ENCODE assay signal across 9 cellular contexts in the genomic region with DNA sequence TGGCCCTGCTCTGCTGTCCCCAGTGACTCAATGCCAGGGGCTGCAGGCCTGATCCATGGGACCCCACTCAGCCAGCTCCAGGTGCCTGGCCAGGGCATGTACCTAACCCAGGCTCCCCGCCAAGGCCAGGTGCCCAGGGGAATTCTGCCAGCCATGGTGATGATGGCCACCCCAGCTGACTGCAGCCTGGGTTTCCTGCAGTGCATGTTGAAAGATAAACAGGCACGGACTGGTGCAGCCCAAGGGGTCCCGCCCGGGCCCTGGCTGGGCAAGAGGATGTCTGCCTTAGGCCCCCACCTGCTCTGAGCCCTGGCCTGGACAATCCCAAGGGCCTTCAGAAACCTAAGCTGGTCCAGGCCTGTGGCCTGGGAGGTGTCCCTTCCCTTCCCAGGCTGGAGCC. TPM values are rescaled to one million over a fixed set of nuclear protein-coding genes. Genes with fewer than 3 reads are reported as not detected.
A peak's percentile ranks its signal among the peaks of the same experiment; 100 is the strongest.
DNase-seq lines count a peak whose midpoint lies in the region; ATAC-seq and TF ChIP-seq lines count a peak whose summit lies in the region.
"Had no signal": no experiment of that assay in that cellular context is flagged by ENCODE, and none has a peak within 500 bp of the region (broad histone marks: within the 10 kb centered on the region; RNA-seq: fewer than 3 reads in every experiment).

No MANE protein-coding gene starts in this region.

- DNase-seq in activated CD4-positive, alpha-beta T cell treated with anti-CD3 and anti-CD28 coated beads for 36 hours, result no peak
- DNase-seq in activated CD4-positive, alpha-beta T cell treated with anti-CD3 and anti-CD28 coated beads for 48 hours, result no peak
- DNase-seq in T-cell (no peak), glutamatergic neuron (no peak), SW 1271 (lab: John Stamatoyannopoulos, UW) (no peak)
- DNase-seq: NCI-H2029 had no signal

- H3K4me3 Mint-ChIP-seq in activated CD4-positive, alpha-beta T cell treated with anti-CD3 and anti-CD28 coated beads for 36 hours, result peak overlapping the region; percentile 68
- H3K4me3 Mint-ChIP-seq in T-cell (peak overlapping the region; percentile 77 to 82 (median 80)), glutamatergic neuron (ENCODE audit: unreplicated experiment) (peak overlapping the region; percentile 86)
- H3K4me3 Mint-ChIP-seq in stimulated activated memory B cell treated with anti-CD40 and anti-IgM and Interleukin-4, amounts not matched to agents 10 μg/mL and 1 μg/mL and 100 μg/mL, for 72 hours, result peak overlapping the region; percentile 76

- intact Hi-C loops in activated CD4-positive, alpha-beta T cell treated with anti-CD3 and anti-CD28 coated beads for 36 hours (cut with DNase I, micrococcal nuclease), result loop anchor here in 1 of 2 experiments (5.0 kb wide), 1 partner anchor 40 kb away; no protein-coding TSS in a partner anchor

- peaks cover 31% of the 10 kb centered on the region for H3K4me1 Mint-ChIP-seq in activated CD4-positive, alpha-beta T cell treated with anti-CD3 and anti-CD28 coated beads for 36 hours
- H3K4me1 Mint-ChIP-seq in T-cell (peaks cover 27 to 45% (median 36%) of the 10 kb centered on the region in 3 donors), glutamatergic neuron (ENCODE audit: low read depth, unreplicated experiment) (peaks cover 3% of the 10 kb centered on the region)
- H3K4me1 Mint-ChIP-seq in stimulated activated memory B cell treated with anti-CD40 and anti-IgM and Interleukin-4, amounts not matched to agents 10 μg/mL and 1 μg/mL and 100 μg/mL, for 72 hours, result peaks cover 52% of the 10 kb centered on the region

- no peaks in the 10 kb centered on the region for H3K9me3 Mint-ChIP-seq in activated CD4-positive, alpha-beta T cell treated with anti-CD3 and anti-CD28 coated beads for 36 hours (ENCODE audit: low read depth)
- no peaks in the 10 kb centered on the region for H3K9me3 Mint-ChIP-seq in T-cell
- H3K9me3 Mint-ChIP-seq in glutamatergic neuron (ENCODE audit: unreplicated experiment), result peaks cover 4% of the 10 kb centered on the region
- H3K9me3 Mint-ChIP-seq in stimulated activated memory B cell treated with anti-CD40 and anti-IgM and Interleukin-4, amounts not matched to agents 10 μg/mL and 1 μg/mL and 100 μg/mL, for 72 hours, result peaks cover 3% of the 10 kb centered on the region

- no peak for ATAC-seq in activated CD4-positive, alpha-beta T cell treated with anti-CD3 and anti-CD28 coated beads for 36 hours
- ATAC-seq in T-cell (replicated peaks in 1 of 4), result no peak
- ATAC-seq in stimulated activated memory B cell treated with anti-CD40 and anti-IgM and Interleukin-4, amounts not matched to agents 10 μg/mL and 1 μg/mL and 100 μg/mL, for 72 hours, result no peak
- no peak for ATAC-seq in HG03175 (IDR thresholded peaks at IDR 0.05; ENCODE audit: unreplicated experiment)
- ATAC-seq in HG02588 (IDR thresholded peaks at IDR 0.05; ENCODE audit: unreplicated experiment), result no peak

- no peak overlapping the region for H3K27ac Mint-ChIP-seq in activated CD4-positive, alpha-beta T cell treated with anti-CD3 and anti-CD28 coated beads for 36 hours
- H3K27ac Mint-ChIP-seq in T-cell (peak overlapping the region; percentile 48 to 61), glutamatergic neuron (ENCODE audit: unreplicated experiment) (no peak overlapping the region)
- no peak overlapping the region for H3K27ac Mint-ChIP-seq in stimulated activated memory B cell treated with anti-CD40 and anti-IgM and Interleukin-4, amounts not matched to agents 10 μg/mL and 1 μg/mL and 100 μg/mL, for 72 hours

- CTCF ChIA-PET in activated CD4-positive, alpha-beta T cell treated with anti-CD3 and anti-CD28 coated beads for 36 hours (lab: Charles Lee), result interaction anchor here (0.9 to 2.4 kb wide), 6 partner anchors 8 to 233 kb away, joined by 3 to 10 read pairs (median 4); partner anchors contain the start of genes NPDC1 and SAPCD2
- CTCF ChIA-PET in T-cell (lab: Charles Lee), result interaction anchor here in 1 of 2 donors (1.1 kb wide), 1 partner anchor 8 kb away, joined by 3 read pairs; no protein-coding TSS in a partner anchor

- POLR2A ChIA-PET in activated CD4-positive, alpha-beta T cell treated with anti-CD3 and anti-CD28 coated beads for 36 hours (lab: Charles Lee), result interaction anchor here (1.0 kb wide), 1 partner anchor 161 kb away, joined by 3 read pairs; no protein-coding TSS in a partner anchor
- POLR2A ChIA-PET in T-cell (lab: Charles Lee), result no interaction called here

- no peak for TF ChIP-seq CTCF in glutamatergic neuron (IDR thresholded peaks at IDR 0.05; ENCODE audit: partially characterized antibody, unreplicated experiment)

- no peaks in the 10 kb centered on the region for H3K27me3 Mint-ChIP-seq in activated CD4-positive, alpha-beta T cell treated with anti-CD3 and anti-CD28 coated beads for 36 hours
- no peaks in the 10 kb centered on the region for H3K27me3 Mint-ChIP-seq in T-cell
- peaks cover 10% of the 10 kb centered on the region for H3K27me3 Mint-ChIP-seq in glutamatergic neuron (ENCODE audit: unreplicated experiment)
- no peaks in the 10 kb centered on the region for H3K27me3 Mint-ChIP-seq in stimulated activated memory B cell treated with anti-CD40 and anti-IgM and Interleukin-4, amounts not matched to agents 10 μg/mL and 1 μg/mL and 100 μg/mL, for 72 hours

- H3K36me3 Mint-ChIP-seq in activated CD4-positive, alpha-beta T cell treated with anti-CD3 and anti-CD28 coated beads for 36 hours (ENCODE audit: low read depth), result no peaks in the 10 kb centered on the region
- H3K36me3 Mint-ChIP-seq in T-cell (no peaks in the 10 kb centered on the region), glutamatergic neuron (ENCODE audit: unreplicated experiment) (no peaks in the 10 kb centered on the region)
- no peaks in the 10 kb centered on the region for H3K36me3 Mint-ChIP-seq in stimulated activated memory B cell treated with anti-CD40 and anti-IgM and Interleukin-4, amounts not matched to agents 10 μg/mL and 1 μg/mL and 100 μg/mL, for 72 hours

RNA-seq across cellular contexts. Expression of gene ABCA2, which starts 1.2 kb away (rescaled TPM):
- total RNA-seq in activated CD4-positive, alpha-beta T cell treated with anti-CD3 and anti-CD28 coated beads for 36 hours, result 10 to 100 TPM; 20.4 to 23.7 TPM
- 100 to 1,000 TPM in 3 of 5 donors, 10 to 100 TPM in 2; 58.6 to 138 (median 121) TPM for total RNA-seq in T-cell
- 70.7 TPM for total RNA-seq in glutamatergic neuron (ENCODE audit: unreplicated experiment)

RNA-seq across cellular contexts. Expression of gene FUT7, which starts 5.1 kb away (rescaled TPM):
- total RNA-seq in activated CD4-positive, alpha-beta T cell treated with anti-CD3 and anti-CD28 coated beads for 36 hours, result 1 to 10 TPM; 1.3 to 1.6 TPM
- total RNA-seq in T-cell, result 1 to 10 TPM; 1.1 to 7.7 (median 5.1) TPM
- total RNA-seq in glutamatergic neuron (ENCODE audit: unreplicated experiment), result 0.20 TPM

RNA-seq across cellular contexts. Expression of gene NPDC1, which starts 19.1 kb away (rescaled TPM):
- 10 to 100 TPM; 21.0 to 23.1 TPM for total RNA-seq in activated CD4-positive, alpha-beta T cell treated with anti-CD3 and anti-CD28 coated beads for 36 hours
- total RNA-seq in T-cell, result 10 to 100 TPM; 32.4 to 76.7 (median 57.0) TPM
- total RNA-seq in glutamatergic neuron (ENCODE audit: unreplicated experiment), result 260 TPM

RNA-seq across cellular contexts. Expression of gene ENTPD2, which starts 27.0 kb away (rescaled TPM):
- total RNA-seq in activated CD4-positive, alpha-beta T cell treated with anti-CD3 and anti-CD28 coated beads for 36 hours, result under 1 TPM in 1 of 2 experiments, not detected in 1; 0.19 TPM
- total RNA-seq in T-cell (under 1 TPM in 1 of 5 donors, not detected in 4; 0.32 TPM), glutamatergic neuron (ENCODE audit: unreplicated experiment) (0.69 TPM)

RNA-seq across cellular contexts. Expression of gene CLIC3, which starts 30.5 kb away (rescaled TPM):
- not detected for total RNA-seq in activated CD4-positive, alpha-beta T cell treated with anti-CD3 and anti-CD28 coated beads for 36 hours
- total RNA-seq in T-cell (10 to 100 TPM in 2 of 5 donors, 1 to 10 TPM in 3; 5.4 to 24.7 (median 8.0) TPM), glutamatergic neuron (ENCODE audit: unreplicated experiment) (not detected)

Comparison
In these comparisons a context has a peak if more than half of its experiments do, and no peak if none do; other contexts are left out.
1. H3K27ac Mint-ChIP-seq: peak in T-cell (2 of 2); none in activated CD4-positive, alpha-beta T cell treated with anti-CD3 and anti-CD28 coated beads for 36 hours (single experiment), glutamatergic neuron (single experiment) and stimulated activated memory B cell treated with anti-CD40 and anti-IgM and Interleukin-4, amounts not matched to agents 10 μg/mL and 1 μg/mL and 100 μg/mL, for 72 hours (single experiment).
2. Peak in every context shown above with its lines, with median percentiles within 50 percentile points of each other: H3K4me3 Mint-ChIP-seq.